In the genomic region with DNA sequence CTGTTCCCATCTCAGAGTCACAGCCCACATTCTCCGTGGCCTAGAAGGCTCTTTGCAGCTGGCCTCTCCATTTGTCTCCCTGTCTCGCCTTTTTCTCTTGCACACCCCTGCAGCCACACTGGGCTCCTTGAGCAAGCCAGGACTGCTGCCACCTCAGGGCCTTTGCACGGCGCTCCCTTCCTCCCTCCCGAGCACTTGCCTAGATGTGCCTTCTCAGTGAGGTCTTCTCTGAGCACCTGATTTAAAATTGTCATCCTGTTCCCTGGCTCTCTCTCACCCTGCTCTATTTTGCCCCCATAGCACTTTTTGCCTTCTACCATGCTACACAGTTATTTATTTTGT, we compare ENCODE assay signal across 27 cellular contexts.
"Had no signal": no experiment of that assay in that cellular context is flagged by ENCODE, and none has a peak within 500 bp of the region (broad histone marks: within the 10 kb centered on the region; RNA-seq: fewer than 3 reads in every experiment).

No MANE protein-coding gene starts in this region.

- H3K27me3 Mint-ChIP-seq: activated naive CD8-positive, alpha-beta T cell had no signal

- ATAC-seq: activated CD8-positive, alpha-beta T cell treated with anti-CD3 and anti-CD28 coated beads for 36 hours; activated naive CD8-positive, alpha-beta T cell treated with anti-CD3 and anti-CD28 coated beads, Interleukin-2, amount 50 U/mL, for 24 hours; PC-3 had no signal

- H3K27me3 ChIP-seq: MG63, Peyer's patch, SJSA1 had no signal

- H3K9me3 ChIP-seq: MG63, Peyer's patch, SJSA1, SK-N-SH had no signal

- H3K4me3 Mint-ChIP-seq: activated CD4-positive, alpha-beta T cell treated with anti-CD3 and anti-CD28 coated beads, Interleukin-2, amount 10 ng/mL, durations not matched to agents 24 days and 14 days; activated CD8-positive, alpha-beta T cell treated with anti-CD3 and anti-CD28 coated beads for 36 hours; activated naive CD4-positive, alpha-beta T cell treated with anti-CD3 and anti-CD28 coated beads, Interleukin-2, amount 10 ng/mL, durations not matched to agents 7 days and 5 days; activated naive CD8-positive, alpha-beta T cell; activated naive CD8-positive, alpha-beta T cell treated with anti-CD3 and anti-CD28 coated beads, Interleukin-2, amount 50 U/mL, for 24 hours; central memory CD8-positive, alpha-beta T cell; T-helper 1 cell treated with Interleukin-12 subunit alpha and Interleukin-12 subunit beta and Interleukin-4 antibody, amounts not matched to agents 30 μg/mL and 1 μg/mL, for 36 hours; T-helper 2 cell treated with Interferon-gamma antibody and Interleukin-4, amounts not matched to agents 5 μg/mL and 100 μg/mL, for 36 hours had no signal

- H3K4me3 ChIP-seq: MG63, Peyer's patch, SJSA1 had no signal

- H3K27ac Mint-ChIP-seq: activated CD4-positive, alpha-beta T cell treated with anti-CD3 and anti-CD28 coated beads, Interleukin-2, amount 10 ng/mL, durations not matched to agents 24 days and 14 days; activated CD8-positive, alpha-beta T cell treated with anti-CD3 and anti-CD28 coated beads for 36 hours; activated naive CD4-positive, alpha-beta T cell treated with anti-CD3 and anti-CD28 coated beads, Interleukin-2, amount 10 ng/mL, durations not matched to agents 7 days and 5 days; activated naive CD8-positive, alpha-beta T cell; activated naive CD8-positive, alpha-beta T cell treated with anti-CD3 and anti-CD28 coated beads, Interleukin-2, amount 50 U/mL, for 24 hours; T-helper 1 cell treated with Interleukin-12 subunit alpha and Interleukin-12 subunit beta and Interleukin-4 antibody, amounts not matched to agents 30 μg/mL and 1 μg/mL, for 36 hours; T-helper 2 cell treated with Interferon-gamma antibody and Interleukin-4, amounts not matched to agents 5 μg/mL and 100 μg/mL, for 36 hours had no signal

- H3K4me1 Mint-ChIP-seq: activated CD4-positive, alpha-beta T cell treated with anti-CD3 and anti-CD28 coated beads, Interleukin-2, amount 10 ng/mL, durations not matched to agents 24 days and 14 days; activated naive CD4-positive, alpha-beta T cell treated with anti-CD3 and anti-CD28 coated beads, Interleukin-2, amount 10 ng/mL, durations not matched to agents 7 days and 5 days; activated naive CD8-positive, alpha-beta T cell treated with anti-CD3 and anti-CD28 coated beads, Interleukin-2, amount 50 U/mL, for 24 hours; central memory CD8-positive, alpha-beta T cell had no signal

- H3K4me1 ChIP-seq: Peyer's patch, SJSA1 had no signal

- H3K27ac ChIP-seq: brain microvascular endothelial cell, Peyer's patch, SJSA1 had no signal

- DNase-seq: activated CD4-positive, alpha-beta T cell treated with anti-CD3 and anti-CD28 coated beads, Interleukin-2, amount 10 ng/mL, durations not matched to agents 24 days and 14 days; activated CD4-positive, alpha-beta T cell treated with anti-CD3 and anti-CD28 coated beads, Interleukin-2, amount 50 U/mL, for 4 hours; activated CD8-positive, alpha-beta T cell treated with anti-CD3 and anti-CD28 coated beads for 36 hours; activated effector memory CD4-positive, alpha-beta T cell treated with Interleukin-2 at 50 U/mL for 16 hours; activated naive CD4-positive, alpha-beta T cell treated with anti-CD3 and anti-CD28 coated beads, Interleukin-2, amount 10 ng/mL, durations not matched to agents 7 days and 5 days; activated naive CD8-positive, alpha-beta T cell treated with anti-CD3 and anti-CD28 coated beads, Interleukin-2, amount 50 U/mL, for 24 hours; activated T-cell treated with anti-CD3 and anti-CD28 coated beads, Interleukin-2, amount 50 U/mL, for 1 hour; anterior cingulate cortex; brain microvascular endothelial cell; Karpas-422; MG63; NCI-H1048; NCI-H1436 treated with DMSO at 0.1 percent for 48 hours; NCI-H1694 treated with DMSO at 0.1 percent for 48 hours; NCI-H2029; NCI-H345; NCI-H524 treated with DMSO at 0.1 percent for 48 hours; PC-3; RPMI8226; SHP77 treated with DMSO at 0.1 percent for 48 hours; SK-N-SH had no signal

- H3K4me2 ChIP-seq: SK-N-SH had no signal

- H3K9me3 Mint-ChIP-seq: activated CD4-positive, alpha-beta T cell treated with anti-CD3 and anti-CD28 coated beads, Interleukin-2, amount 10 ng/mL, durations not matched to agents 24 days and 14 days; activated CD8-positive, alpha-beta T cell treated with anti-CD3 and anti-CD28 coated beads for 36 hours; activated naive CD4-positive, alpha-beta T cell treated with anti-CD3 and anti-CD28 coated beads, Interleukin-2, amount 10 ng/mL, durations not matched to agents 7 days and 5 days; activated naive CD8-positive, alpha-beta T cell treated with anti-CD3 and anti-CD28 coated beads, Interleukin-2, amount 50 U/mL, for 24 hours; central memory CD8-positive, alpha-beta T cell; T-helper 1 cell treated with Interleukin-12 subunit alpha and Interleukin-12 subunit beta and Interleukin-4 antibody, amounts not matched to agents 30 μg/mL and 1 μg/mL, for 36 hours; T-helper 2 cell treated with Interferon-gamma antibody and Interleukin-4, amounts not matched to agents 5 μg/mL and 100 μg/mL, for 36 hours had no signal

- H3K36me3 ChIP-seq: brain microvascular endothelial cell, MG63, Peyer's patch, SJSA1 had no signal

- H3K9ac ChIP-seq: SK-N-SH had no signal

- H3K36me3 Mint-ChIP-seq: activated naive CD4-positive, alpha-beta T cell treated with anti-CD3 and anti-CD28 coated beads, Interleukin-2, amount 10 ng/mL, durations not matched to agents 7 days and 5 days; activated naive CD8-positive, alpha-beta T cell had no signal
